Comparison of ENCODE assay signal across 1 cellular context in genomic region chr18:69879051-69879450, GRCh38.
A peak's percentile ranks its signal among the peaks of the same experiment; 100 is the strongest.
TF ChIP-seq lines count a peak whose summit lies in the region.

No MANE protein-coding gene starts in this region.

TF ChIP-seq in WTC11, 78 proteins besides CTCF, POLR2A, EP300 and RAD21:
- TF ChIP-seq FOXK1 (CRISPR knock-in tag; IDR thresholded peaks at IDR 0.05) (0 out of 2 replicates have a peak, but pooled peaks have one; percentile 32), ETV6 (CRISPR knock-in tag; IDR thresholded peaks at IDR 0.05) (peak; percentile 72; the same call in 1 of the 2 replicates), USF1 (CRISPR knock-in tag; IDR thresholded peaks at IDR 0.05) (0 out of 2 replicates have a peak, but pooled peaks have one; percentile 29), TEAD1 (CRISPR knock-in tag; IDR thresholded peaks at IDR 0.05) (peak; percentile 79)
- TF ChIP-seq, protein P1, sequence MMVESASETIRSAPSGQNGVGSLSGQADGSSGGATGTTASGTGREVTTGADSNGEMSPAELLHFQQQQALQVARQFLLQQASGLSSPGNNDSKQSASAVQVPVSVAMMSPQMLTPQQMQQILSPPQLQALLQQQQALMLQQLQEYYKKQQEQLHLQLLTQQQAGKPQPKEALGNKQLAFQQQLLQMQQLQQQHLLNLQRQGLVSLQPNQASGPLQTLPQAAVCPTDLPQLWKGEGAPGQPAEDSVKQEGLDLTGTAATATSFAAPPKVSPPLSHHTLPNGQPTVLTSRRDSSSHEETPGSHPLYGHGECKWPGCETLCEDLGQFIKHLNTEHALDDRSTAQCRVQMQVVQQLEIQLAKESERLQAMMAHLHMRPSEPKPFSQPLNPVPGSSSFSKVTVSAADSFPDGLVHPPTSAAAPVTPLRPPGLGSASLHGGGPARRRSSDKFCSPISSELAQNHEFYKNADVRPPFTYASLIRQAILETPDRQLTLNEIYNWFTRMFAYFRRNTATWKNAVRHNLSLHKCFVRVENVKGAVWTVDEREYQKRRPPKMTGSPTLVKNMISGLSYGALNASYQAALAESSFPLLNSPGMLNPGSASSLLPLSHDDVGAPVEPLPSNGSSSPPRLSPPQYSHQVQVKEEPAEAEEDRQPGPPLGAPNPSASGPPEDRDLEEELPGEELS (CRISPR knock-in tag; IDR thresholded peaks at IDR 0.05): peak; percentile 54; the same call in 1 of the 2 replicates
- TF ChIP-seq, protein P2, sequence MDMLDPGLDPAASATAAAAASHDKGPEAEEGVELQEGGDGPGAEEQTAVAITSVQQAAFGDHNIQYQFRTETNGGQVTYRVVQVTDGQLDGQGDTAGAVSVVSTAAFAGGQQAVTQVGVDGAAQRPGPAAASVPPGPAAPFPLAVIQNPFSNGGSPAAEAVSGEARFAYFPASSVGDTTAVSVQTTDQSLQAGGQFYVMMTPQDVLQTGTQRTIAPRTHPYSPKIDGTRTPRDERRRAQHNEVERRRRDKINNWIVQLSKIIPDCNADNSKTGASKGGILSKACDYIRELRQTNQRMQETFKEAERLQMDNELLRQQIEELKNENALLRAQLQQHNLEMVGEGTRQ (CRISPR knock-in tag; IDR thresholded peaks at IDR 0.05): peak; percentile 59
